In genomic region chrX:49233887-49234555, GRCh38 we compare ENCODE assay signal across 27 cellular contexts. TPM values are rescaled to one million over a fixed set of nuclear protein-coding genes. Genes with fewer than 3 reads are reported as not detected.
"Had no signal": no experiment of that assay in that cellular context is flagged by ENCODE, and none has a peak within 500 bp of the region (broad histone marks: within the 10 kb centered on the region; RNA-seq: fewer than 3 reads in every experiment).

No MANE protein-coding gene starts in this region.

- H3K36me3 ChIP-seq: breast epithelium, colonic mucosa, neutrophil, pancreas, sigmoid colon, stomach, suprapubic skin, tibial nerve had no signal

- H3K27me3 Mint-ChIP-seq: central memory CD8-positive, alpha-beta T cell; stimulated activated memory B cell treated with anti-CD40 and anti-IgM and Interleukin-4, amounts not matched to agents 10 μg/mL and 1 μg/mL and 100 μg/mL, for 72 hours had no signal

- H3K27me3 ChIP-seq: colonic mucosa, foreskin keratinocyte, neutrophil, stomach, suprapubic skin, tibial nerve had no signal

- H3K4me1 ChIP-seq: breast epithelium, colonic mucosa, foreskin keratinocyte, pancreas had no signal

- H3K4me3 Mint-ChIP-seq: central memory CD8-positive, alpha-beta T cell; endodermal cell; nephron; stimulated activated memory B cell treated with anti-CD40 and anti-IgM and Interleukin-4, amounts not matched to agents 10 μg/mL and 1 μg/mL and 100 μg/mL, for 72 hours; WTC11 had no signal

- H3K4me1 Mint-ChIP-seq: endodermal cell had no signal

- FAIRE-seq: pancreas had no signal

- H3K27ac ChIP-seq: breast epithelium, colonic mucosa, epithelial cell of prostate, foreskin keratinocyte, pancreas, sigmoid colon, stomach, suprapubic skin, tibial nerve had no signal

- H3K4me3 ChIP-seq: colonic mucosa, pancreas, smooth muscle cell, stomach, suprapubic skin, tibial nerve had no signal

- H3K9me3 ChIP-seq: breast epithelium, colonic mucosa, neutrophil, pancreas, sigmoid colon, stomach, suprapubic skin, tibial nerve had no signal

- H3K4me2 ChIP-seq: smooth muscle cell had no signal

- ATAC-seq: activated naive CD4-positive, alpha-beta T cell treated with anti-CD3 and anti-CD28 coated beads, Interleukin-2, amount 50 U/mL, for 72 hours; foreskin keratinocyte; pancreas; stimulated activated memory B cell treated with anti-CD40 and anti-IgM and Interleukin-4, amounts not matched to agents 10 μg/mL and 1 μg/mL and 100 μg/mL, for 72 hours; WTC11 had no signal

- H3K9me3 Mint-ChIP-seq: activated naive CD4-positive, alpha-beta T cell treated with anti-CD3 and anti-CD28 coated beads, Interleukin-2, amount 50 U/mL, for 72 hours; central memory CD8-positive, alpha-beta T cell; stimulated activated memory B cell treated with anti-CD40 and anti-IgM and Interleukin-4, amounts not matched to agents 10 μg/mL and 1 μg/mL and 100 μg/mL, for 72 hours; WTC11 had no signal

- H3K36me3 Mint-ChIP-seq: WTC11 had no signal

- DNase-seq: activated T-cell treated with anti-CD3 and anti-CD28 coated beads, Interleukin-2, amount 50 U/mL, for 1 hour; colonic mucosa; endodermal cell; foreskin keratinocyte; pancreas; sigmoid colon; stimulated activated CD4-positive, alpha-beta T cell treated with anti-CD3 and anti-CD28 coated beads, Interleukin-15, amount 100 ng/mL, for 24 hours; stomach; T-helper 9 cell had no signal

- H3K27ac Mint-ChIP-seq: endodermal cell, nephron, WTC11 had no signal

RNA-seq across cellular contexts. Expression of gene CACNA1F, which starts 0.9 kb away (rescaled TPM):
- total RNA-seq: foreskin keratinocyte, kidney epithelial cell, liver, myocyte, pulmonary artery endothelial cell, smooth muscle cell had no signal

RNA-seq across cellular contexts. Expression of gene FOXP3, which starts 30.5 kb away (rescaled TPM):
- total RNA-seq: glomerular endothelial cell, pulmonary artery endothelial cell, sigmoid colon, smooth muscle cell, stomach, urinary bladder had no signal
- polyA plus RNA-seq: aorta, smooth muscle cell had no signal

RNA-seq across cellular contexts. Expression of gene SYP, which starts 34.0 kb away (rescaled TPM):
- total RNA-seq: smooth muscle cell had no signal
- polyA plus RNA-seq: smooth muscle cell had no signal
